Comparison of ENCODE assay signal across 15 cellular contexts in the genomic region with DNA sequence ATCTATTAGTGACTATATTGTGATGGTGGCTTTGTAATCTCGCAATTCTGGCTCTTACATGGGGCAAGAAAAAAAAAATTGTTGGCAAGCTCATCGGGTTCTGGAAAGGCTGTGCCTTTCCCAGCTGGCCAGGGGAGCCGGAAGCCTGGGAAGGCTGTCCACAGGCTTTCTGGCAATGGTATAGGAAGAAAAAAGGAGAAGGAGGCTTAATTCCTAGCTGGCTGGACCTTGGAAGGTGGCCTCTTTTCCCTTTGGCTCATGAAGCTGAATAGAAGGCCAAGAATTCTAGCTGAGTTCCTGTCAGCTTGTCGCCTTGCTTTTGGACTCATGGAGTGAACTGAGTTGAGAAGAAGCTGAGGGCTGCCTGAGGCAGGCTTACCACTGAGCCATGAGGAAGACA.
DNase-seq lines count a peak whose midpoint lies in the region; ATAC-seq and TF ChIP-seq lines count a peak whose summit lies in the region.
"Had no signal": no experiment of that assay in that cellular context is flagged by ENCODE, and none has a peak within 500 bp of the region (broad histone marks: within the 10 kb centered on the region; RNA-seq: fewer than 3 reads in every experiment).

No MANE protein-coding gene starts in this region.

- H3K4me2 ChIP-seq in GM23338, result no peak overlapping the region
- H3K4me2 ChIP-seq in hepatocyte, result no peak overlapping the region

- DNase-seq in AG20443 (ENCODE audit: low spot score) (peak; percentile 12), body of pancreas (peak; percentile 54 to 81 (median 76)), right cardiac atrium (peak; percentile 77 to 90 (median 86)), psoas muscle (peak; percentile 48 to 68), COLO668 (lab: John Stamatoyannopoulos, UW; ENCODE audit: unreplicated experiment) (no peak), GM23338 (ENCODE audit: low spot score) (no peak), hepatocyte (ENCODE audit: low spot score) (no peak)
- DNase-seq: activated naive CD8-positive, alpha-beta T cell treated with anti-CD3 and anti-CD28 coated beads for 36 hours; DMS53; effector CD4-positive, alpha-beta T cell; NCI-H748 treated with DMSO at 0.1 percent for 48 hours had no signal

- intact Hi-C loops in body of pancreas (cut with DNase I), result no loop called here
- intact Hi-C loops in right cardiac atrium (cut with DNase I), result loop anchor here in 2 of 4 donors (10.0 kb wide), 2 partner anchors 241 to 511 kb away; partner anchors contain the start of gene SEMA6D (in 1 of the 2)
- intact Hi-C loops in psoas muscle (cut with DNase I), result loop anchor here (5.0 to 10.0 kb wide), 3 partner anchors 243 to 513 kb away; partner anchors contain the start of gene SEMA6D (in 1 of the 2)

- H3K36me3 ChIP-seq in body of pancreas (replicated peaks in 1 of 2; ENCODE audit: insufficient read depth in 1 of 2, low read depth in 2 of 2) (no peaks in the 10 kb centered on the region), psoas muscle (ENCODE audit: insufficient read depth in 1 of 2, low read depth in 1 of 2) (no peaks in the 10 kb centered on the region), GM23338 (ENCODE audit: insufficient read depth) (no peaks in the 10 kb centered on the region), hepatocyte (replicated peaks; ENCODE audit: insufficient read depth, low read depth) (no peaks in the 10 kb centered on the region)
- H3K36me3 ChIP-seq: HAP-1 had no signal

- no peaks in the 10 kb centered on the region for H3K9me3 ChIP-seq in body of pancreas
- no peaks in the 10 kb centered on the region for H3K9me3 ChIP-seq in right cardiac atrium (ENCODE audit: control insufficient read depth, low read length)
- H3K9me3 ChIP-seq in psoas muscle, result no peaks in the 10 kb centered on the region
- H3K9me3 ChIP-seq in hepatocyte (ENCODE audit: low read depth), result no peaks in the 10 kb centered on the region
- H3K9me3 ChIP-seq: HAP-1, mucosa of descending colon had no signal

- ATAC-seq in body of pancreas (peak; percentile 83), right cardiac atrium (peak; percentile 98 to 99), psoas muscle (peak; percentile 44 to 81 (median 70)), GM23338 (no peak), GM21717 (IDR thresholded peaks at IDR 0.05; ENCODE audit: unreplicated experiment) (no peak)
- ATAC-seq: GM12878, mucosa of descending colon had no signal

- H3K4me1 ChIP-seq in body of pancreas (peaks cover 9% of the 10 kb centered on the region), right cardiac atrium (ENCODE audit: control insufficient read depth, insufficient read depth, low read length) (no peaks in the 10 kb centered on the region), psoas muscle (peaks cover 18% of the 10 kb centered on the region), GM23338 (ENCODE audit: insufficient read depth) (no peaks in the 10 kb centered on the region), hepatocyte (ENCODE audit: insufficient read depth) (no peaks in the 10 kb centered on the region)
- H3K4me1 ChIP-seq: HAP-1 had no signal

- no peak overlapping the region for H3K4me3 ChIP-seq in body of pancreas
- H3K4me3 ChIP-seq in right cardiac atrium (ENCODE audit: low read length), result no peak overlapping the region
- no peak overlapping the region for H3K4me3 ChIP-seq in psoas muscle
- H3K4me3 ChIP-seq in GM23338, result no peak overlapping the region
- H3K4me3 ChIP-seq in hepatocyte, result no peak overlapping the region
- H3K4me3 ChIP-seq: GM12878, HAP-1, mucosa of descending colon had no signal

- H3K9me2 ChIP-seq in GM23338 (ENCODE audit: insufficient read depth) (no peaks in the 10 kb centered on the region), hepatocyte (replicated peaks; ENCODE audit: insufficient read depth) (no peaks in the 10 kb centered on the region)

- TF ChIP-seq CTCF in body of pancreas (IDR thresholded peaks at IDR 0.05) (no peak), psoas muscle (IDR thresholded peaks at IDR 0.05) (no peak), GM23338 (conservative IDR thresholded peaks at IDR 0.05; ENCODE audit: low read depth in 2 of 2) (no peak), hepatocyte (IDR thresholded peaks at IDR 0.05; ENCODE audit: poor library complexity) (no peak)

- TF ChIP-seq POLR2A in body of pancreas (IDR thresholded peaks at IDR 0.05), result no peak

- H3K27ac Mint-ChIP-seq in GM23338, result no peak overlapping the region
- H3K27ac Mint-ChIP-seq: activated naive CD8-positive, alpha-beta T cell treated with anti-CD3 and anti-CD28 coated beads for 36 hours had no signal

- H3K79me2 ChIP-seq in GM23338 (replicated peaks; ENCODE audit: insufficient read depth) (no peaks in the 10 kb centered on the region), hepatocyte (no peaks in the 10 kb centered on the region)

- H2AFZ ChIP-seq in GM23338, result no peak overlapping the region
- H2AFZ ChIP-seq in hepatocyte, result no peak overlapping the region

- 27 to 34% methylated on average over 4 of the region's 4 CpGs for WGBS in body of pancreas, 2 donors
- 14% methylated on average over 4 of the region's 4 CpGs for WGBS in right cardiac atrium
- WGBS in psoas muscle, 3 donors, result 6 to 8% (median 7%) methylated on average over 4 of the region's 4 CpGs
- WGBS in hepatocyte (ENCODE audit: low lambda C conversion rate, missing lambda C conversion rate), result 89% methylated on average over 4 of the region's 4 CpGs

- no peaks in the 10 kb centered on the region for H3K27me3 Mint-ChIP-seq in GM23338 (ENCODE audit: insufficient read depth, low read depth, poor library complexity)

- H4K20me1 ChIP-seq in GM23338 (replicated peaks; ENCODE audit: insufficient read depth) (no peaks in the 10 kb centered on the region), hepatocyte (ENCODE audit: insufficient read depth, poor library complexity, severe bottlenecking) (no peaks in the 10 kb centered on the region)

- no peaks in the 10 kb centered on the region for H3K9me3 Mint-ChIP-seq in GM23338
- H3K9me3 Mint-ChIP-seq: activated naive CD8-positive, alpha-beta T cell treated with anti-CD3 and anti-CD28 coated beads for 36 hours had no signal

- H3K27ac ChIP-seq in body of pancreas (peak overlapping the region in 2 of 4 donors; percentile 34 to 56), right cardiac atrium (ENCODE audit: low read length) (no peak overlapping the region), psoas muscle (no peak overlapping the region), GM23338 (ENCODE audit: low read depth) (no peak overlapping the region), hepatocyte (no peak overlapping the region)

- H3F3A ChIP-seq in GM23338 (replicated peaks; ENCODE audit: low read depth), result no peaks in the 10 kb centered on the region

- H3K4me1 Mint-ChIP-seq in GM23338, result peaks cover 8% of the 10 kb centered on the region; the same call in 2 of the 3 replicates
- H3K4me1 Mint-ChIP-seq: activated naive CD8-positive, alpha-beta T cell treated with anti-CD3 and anti-CD28 coated beads for 36 hours had no signal

- no peaks in the 10 kb centered on the region for H3K27me3 ChIP-seq in body of pancreas
- H3K27me3 ChIP-seq in right cardiac atrium (ENCODE audit: control insufficient read depth, insufficient read depth), result no peaks in the 10 kb centered on the region
- H3K27me3 ChIP-seq in psoas muscle (ENCODE audit: insufficient read depth in 3 of 3, low read length in 2 of 3), result no peaks in the 10 kb centered on the region
- H3K27me3 ChIP-seq in GM23338 (ENCODE audit: insufficient read depth), result no peaks in the 10 kb centered on the region
- H3K27me3 ChIP-seq in hepatocyte, result no peaks in the 10 kb centered on the region

- no peak overlapping the region for H3K4me3 Mint-ChIP-seq in GM23338
- H3K4me3 Mint-ChIP-seq: activated naive CD8-positive, alpha-beta T cell treated with anti-CD3 and anti-CD28 coated beads for 36 hours had no signal

- H3K36me3 Mint-ChIP-seq in GM23338 (ENCODE audit: low read depth), result no peaks in the 10 kb centered on the region
- H3K36me3 Mint-ChIP-seq: activated naive CD8-positive, alpha-beta T cell treated with anti-CD3 and anti-CD28 coated beads for 36 hours had no signal

TF ChIP-seq in GM23338, 12 proteins besides CTCF, POLR2A, EP300 and RAD21 (continues in another document):
- no peak for TF ChIP-seq JUNB (IDR thresholded peaks at IDR 0.05; ENCODE audit: unreplicated experiment)
- TF ChIP-seq STAT1 (IDR thresholded peaks at IDR 0.05; ENCODE audit: unreplicated experiment), result no peak
- TF ChIP-seq EZH2 (IDR thresholded peaks at IDR 0.05; ENCODE audit: low read depth, unreplicated experiment), result no peak
- no peak for TF ChIP-seq CREB1 (CRISPR knock-in tag; IDR thresholded peaks at IDR 0.05; ENCODE audit: low read depth)
- no peak for TF ChIP-seq NANOG (IDR thresholded peaks at IDR 0.05; ENCODE audit: borderline replicate concordance)
- no peak for TF ChIP-seq POLR2AphosphoS5 (IDR thresholded peaks at IDR 0.05; ENCODE audit: low read depth)
- TF ChIP-seq ZNF331 (CRISPR knock-in tag; IDR thresholded peaks at IDR 0.05; ENCODE audit: low read depth), result no peak
- TF ChIP-seq ETS1 (IDR thresholded peaks at IDR 0.05), result no peak
- no peak for TF ChIP-seq EZH2phosphoT487 (IDR thresholded peaks at IDR 0.05; ENCODE audit: unreplicated experiment)

Comparison
In these comparisons a context has a peak if more than half of its experiments do, and no peak if none do; other contexts are left out.
1. DNase-seq: peak in AG20443 (single experiment), body of pancreas (4 of 4), right cardiac atrium (3 of 3) and psoas muscle (2 of 2); none in COLO668 (single experiment), GM23338 (single experiment) and hepatocyte (single experiment).
2. ATAC-seq: peak in body of pancreas (single experiment), right cardiac atrium (2 of 2) and psoas muscle (4 of 4); none in GM23338 (single experiment) and GM21717 (single experiment).